8 cellular contexts compared by ENCODE assay signal in genomic region chr9:137590123-137590468, GRCh38. TPM values are rescaled to one million over a fixed set of nuclear protein-coding genes. Genes with fewer than 3 reads are reported as not detected.
DNase-seq lines count a peak whose midpoint lies in the region; ATAC-seq, FAIRE-seq and TF ChIP-seq lines count a peak whose summit lies in the region.

No MANE protein-coding gene starts in this region.

- H3K36me3 ChIP-seq in fibroblast of lung (ENCODE audit: control insufficient read depth, insufficient read depth, low read length) (peaks cover 18% of the 10 kb centered on the region), small intestine (ENCODE audit: control insufficient read depth in 2 of 2, insufficient read depth in 2 of 2, low read length in 2 of 2) (peaks cover 2 to 8% of the 10 kb centered on the region in 2 donors)

- no peak for FAIRE-seq in small intestine (lab: Jason Lieb, UNC)

- no peak overlapping the region for H3K4me2 ChIP-seq in fibroblast of lung (ENCODE audit: extremely low read depth, insufficient read depth, low read length)

- DNase-seq in LNCaP clone FGC (ENCODE audit: low read depth) (no peak), fibroblast of lung (ENCODE audit: low read depth in 2 of 2) (no peak), small intestine (no peak), NCI-H2196 (lab: John Stamatoyannopoulos, UW; ENCODE audit: unreplicated experiment) (no peak), posterior cingulate gyrus (no peak)
- no peak for DNase-seq in activated naive CD4-positive, alpha-beta T cell (lab: John Stamatoyannopoulos, UW)

- peak overlapping the region; percentile 52 for H3K9ac ChIP-seq in fibroblast of lung (ENCODE audit: insufficient read depth, low read length)

- no peaks in the 10 kb centered on the region for H3K27me3 ChIP-seq in fibroblast of lung (ENCODE audit: control insufficient read depth, insufficient read depth, low read length)
- H3K27me3 ChIP-seq in small intestine (ENCODE audit: control insufficient read depth in 2 of 2, insufficient read depth in 2 of 2, low read length in 2 of 2): no peaks in the 10 kb centered on the region

- peaks cover 18% of the 10 kb centered on the region for H3K79me2 ChIP-seq in fibroblast of lung (ENCODE audit: control insufficient read depth, insufficient read depth, low read length)

- H3K27ac ChIP-seq in fibroblast of lung (ENCODE audit: insufficient read depth, low read length) (no peak overlapping the region), small intestine (ENCODE audit: low read depth in 1 of 2, low read length in 1 of 2) (peak overlapping the region in 1 of 2 donors; percentile 13)

- TF ChIP-seq CTCF in LNCaP clone FGC (IDR thresholded peaks at IDR 0.05; ENCODE audit: control insufficient read depth, extremely low read depth, insufficient read depth) (no peak), fibroblast of lung (conservative IDR thresholded peaks at IDR 0.05 in 1 of 2, IDR thresholded peaks at IDR 0.05 in 1 of 2; ENCODE audit: low read depth in 1 of 2, low read length in 2 of 2) (no peak)

- no peaks in the 10 kb centered on the region for H4K20me1 ChIP-seq in fibroblast of lung (ENCODE audit: control insufficient read depth, extremely low read depth, insufficient read depth, low read length)

- ATAC-seq in GM19455 (IDR thresholded peaks at IDR 0.05; ENCODE audit: unreplicated experiment) (peak; percentile 21), HG02970 (IDR thresholded peaks at IDR 0.05; ENCODE audit: low FRiP score, unreplicated experiment) (no peak)

- H3K9me3 ChIP-seq in fibroblast of lung (ENCODE audit: control insufficient read depth, insufficient read depth, low read depth, low read length): no peaks in the 10 kb centered on the region
- H3K9me3 ChIP-seq in small intestine (ENCODE audit: control insufficient read depth, low read depth): no peaks in the 10 kb centered on the region

- H3K4me3 ChIP-seq in LNCaP clone FGC (ENCODE audit: low read depth, low read length) (peak overlapping the region; percentile 88), fibroblast of lung (replicated peaks in 1 of 4; ENCODE audit: control extremely low read depth in 1 of 4, insufficient read depth in 1 of 4, low read depth in 3 of 4, low read length in 4 of 4) (peak overlapping the region in 2 of 4 experiments; percentile 71 to 74), small intestine (ENCODE audit: low read depth in 1 of 2, low read length in 2 of 2) (peak overlapping the region; percentile 79 to 86)

- WGBS in small intestine, 3 donors: 0 to 1% (median 0%) methylated on average over 35 to 61 of the region's 61 CpGs

- H3K4me1 ChIP-seq in fibroblast of lung (ENCODE audit: control insufficient read depth, extremely low read depth, insufficient read depth, low read length): peaks cover 4% of the 10 kb centered on the region
- H3K4me1 ChIP-seq in small intestine (ENCODE audit: control insufficient read depth in 2 of 2, insufficient read depth in 1 of 2, low read depth in 1 of 2, low read length in 1 of 2): peaks cover 0 to 3% of the 10 kb centered on the region in 2 donors

- intact Hi-C loops in posterior cingulate gyrus (cut with DNase I): loop anchor here (2.0 kb wide), 1 partner anchor 15 kb away; the partner anchor contains the start of gene ARRDC1

- no peak overlapping the region for H2AFZ ChIP-seq in fibroblast of lung (ENCODE audit: low read length)

RNA-seq across cellular contexts. Expression of gene ZMYND19, which starts 0.2 kb away (rescaled TPM):
- total RNA-seq in fibroblast of lung: 11.2 and 14.1 TPM in 2 replicates
- 12.7 and 20.4 TPM in 2 replicates for polyA plus RNA-seq in fibroblast of lung
- polyA plus RNA-seq in fibroblast of lung (2012): 16.5 and 24.8 TPM in 2 replicates
- 4.9 and 6.2 TPM in 2 replicates for polyA minus RNA-seq in fibroblast of lung (ENCODE audit: low replicate concordance)
- polyA plus RNA-seq in small intestine: 10 to 100 TPM; 14.1 to 17.7 (median 16.4) TPM

RNA-seq across cellular contexts. Expression of gene DPH7, which starts 11.4 kb away (rescaled TPM):
- total RNA-seq in fibroblast of lung: 17.2 and 20.6 TPM in 2 replicates
- 15.7 and 17.0 TPM in 2 replicates for polyA plus RNA-seq in fibroblast of lung
- polyA plus RNA-seq in fibroblast of lung (2012): 11.4 and 16.2 TPM in 2 replicates
- 16.1 and 20.5 TPM in 2 replicates for polyA minus RNA-seq in fibroblast of lung (ENCODE audit: low replicate concordance)
- 10 to 100 TPM; 22.5 to 36.7 (median 32.2) TPM for polyA plus RNA-seq in small intestine

RNA-seq across cellular contexts. Expression of gene ARRDC1, which starts 15.4 kb away (rescaled TPM):
- total RNA-seq in fibroblast of lung: 11.0 and 17.2 TPM in 2 replicates
- polyA plus RNA-seq in fibroblast of lung: 8.3 and 11.8 TPM in 2 replicates
- 8.0 and 14.2 TPM in 2 replicates for polyA plus RNA-seq in fibroblast of lung (2012)
- 27.8 and 28.5 TPM in 2 replicates for polyA minus RNA-seq in fibroblast of lung (ENCODE audit: low replicate concordance)
- 100 to 1,000 TPM in 2 of 3 donors, 10 to 100 TPM in 1; 68.1 to 236 (median 179) TPM for polyA plus RNA-seq in small intestine

RNA-seq across cellular contexts. Expression of gene EHMT1, which starts 28.7 kb away (rescaled TPM):
- 34.4 and 48.6 TPM in 2 replicates for total RNA-seq in fibroblast of lung
- 22.4 and 26.3 TPM in 2 replicates for polyA plus RNA-seq in fibroblast of lung
- polyA plus RNA-seq in fibroblast of lung (2012): 24.6 and 29.6 TPM in 2 replicates
- polyA minus RNA-seq in fibroblast of lung (ENCODE audit: low replicate concordance): 35.6 and 49.3 TPM in 2 replicates
- polyA plus RNA-seq in small intestine: 10 to 100 TPM; 37.0 to 53.9 (median 41.1) TPM

RNA-seq across cellular contexts. Expression of gene MRPL41, which starts 38.4 kb away (rescaled TPM):
- 41.3 and 53.2 TPM in 2 replicates for total RNA-seq in fibroblast of lung
- 10.9 and 15.2 TPM in 2 replicates for polyA plus RNA-seq in fibroblast of lung
- 38.2 and 60.9 TPM in 2 replicates for polyA plus RNA-seq in fibroblast of lung (2012)
- 2.3 TPM in 2 replicates for polyA minus RNA-seq in fibroblast of lung (ENCODE audit: low replicate concordance)
- 100 to 1,000 TPM in 2 of 3 donors, 10 to 100 TPM in 1; 58.3 to 166 (median 159) TPM for polyA plus RNA-seq in small intestine

Comparison
In these comparisons a context has a peak if more than half of its experiments do, and no peak if none do; other contexts are left out.
1. RNA of gene ARRDC1, which starts 15.4 kb away (polyA plus RNA-seq): 68.1 to 236 TPM in small intestine; 8.0 to 14.2 TPM in fibroblast of lung; every median in the first group is over 4 times any median in the second.